8 cellular contexts compared by ENCODE assay signal in the genomic region with DNA sequence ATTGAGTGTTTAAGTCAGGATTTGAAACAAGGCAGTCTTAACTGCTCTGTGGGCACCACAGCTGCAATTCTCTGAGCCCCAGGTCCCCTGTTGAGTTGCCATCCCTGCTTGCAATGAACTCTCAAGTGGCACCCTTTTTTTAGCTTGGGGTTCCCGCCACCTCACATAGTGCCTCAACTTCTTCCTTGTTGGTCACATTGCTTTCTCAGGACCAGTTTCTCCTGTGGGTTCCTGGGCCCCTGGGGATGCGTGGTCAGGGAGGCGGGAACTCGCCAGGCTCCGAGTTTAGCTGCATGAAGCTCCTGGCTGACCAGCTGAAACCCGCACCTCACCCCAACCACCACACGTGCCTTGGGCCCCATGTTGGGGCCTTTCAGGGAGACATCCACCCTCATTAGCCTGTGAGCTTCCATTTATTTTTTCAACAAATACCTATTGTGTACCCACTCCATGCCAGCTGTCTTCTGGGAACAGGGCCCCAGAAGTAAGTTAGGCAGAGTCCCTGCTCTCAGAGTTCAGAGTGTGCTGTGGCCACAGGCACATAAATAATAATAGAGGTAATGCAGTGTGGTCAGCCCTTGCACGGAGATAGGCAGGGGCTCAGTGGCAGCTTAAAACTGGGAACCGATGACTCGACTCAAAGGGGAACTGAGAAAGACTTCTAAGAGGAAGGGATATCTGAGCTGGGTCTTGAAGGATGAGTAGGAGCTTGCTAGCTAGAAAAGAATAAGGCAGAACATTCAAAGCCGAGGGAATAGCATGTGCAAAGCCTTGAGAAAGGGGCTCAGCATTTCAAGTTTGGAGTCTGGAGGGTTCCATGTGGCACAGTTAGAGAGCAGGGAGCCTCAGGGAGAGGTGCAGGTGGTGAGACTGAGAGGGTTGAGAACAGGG.
A peak's percentile ranks its signal among the peaks of the same experiment; 100 is the strongest.
DNase-seq lines count a peak whose midpoint lies in the region; ATAC-seq and TF ChIP-seq lines count a peak whose summit lies in the region.

No MANE protein-coding gene starts in this region.

- CTCF ChIA-PET in activated naive CD4-positive, alpha-beta T cell treated with anti-CD3 and anti-CD28 coated beads, Interleukin-2, amount 10 ng/mL, durations not matched to agents 7 days and 5 days (lab: Charles Lee): interaction anchor here (0.7 to 3.3 kb wide), 27 partner anchors 10 to 243 kb away, joined by 3 to 33 read pairs (median 4); a partner anchor contains a TSS

- peaks cover 33% of the 10 kb centered on the region for H3K36me3 Mint-ChIP-seq in activated naive CD4-positive, alpha-beta T cell treated with anti-CD3 and anti-CD28 coated beads, Interleukin-2, amount 10 ng/mL, durations not matched to agents 7 days and 5 days

- no peak overlapping the region for H3K4me3 Mint-ChIP-seq in activated naive CD4-positive, alpha-beta T cell treated with anti-CD3 and anti-CD28 coated beads, Interleukin-2, amount 10 ng/mL, durations not matched to agents 7 days and 5 days

- no peaks in the 10 kb centered on the region for H3K27me3 Mint-ChIP-seq in activated naive CD4-positive, alpha-beta T cell treated with anti-CD3 and anti-CD28 coated beads, Interleukin-2, amount 10 ng/mL, durations not matched to agents 7 days and 5 days

- H3K9me3 Mint-ChIP-seq in activated naive CD4-positive, alpha-beta T cell treated with anti-CD3 and anti-CD28 coated beads, Interleukin-2, amount 10 ng/mL, durations not matched to agents 7 days and 5 days: no peaks in the 10 kb centered on the region

- H3K27ac Mint-ChIP-seq in activated naive CD4-positive, alpha-beta T cell treated with anti-CD3 and anti-CD28 coated beads, Interleukin-2, amount 10 ng/mL, durations not matched to agents 7 days and 5 days: peak overlapping the region; percentile 73

- no peak for TF ChIP-seq POLR2A in erythroblast (IDR thresholded peaks at IDR 0.05; ENCODE audit: low read length)

- no peak for DNase-seq in activated naive CD4-positive, alpha-beta T cell treated with anti-CD3 and anti-CD28 coated beads, Interleukin-2, amount 10 ng/mL, durations not matched to agents 7 days and 5 days
- DNase-seq in activated naive CD4-positive, alpha-beta T cell (lab: John Stamatoyannopoulos, UW): no peak
- DNase-seq in SKM-1 treated with dmso at 0.1 percent for 144 hours (lab: John Stamatoyannopoulos, UW; ENCODE audit: unreplicated experiment) (peak; percentile 79), erythroblast (lab: John Stamatoyannopoulos, UW) (no peak), T1000 (lab: John Stamatoyannopoulos, UW) (no peak), NCI-H128 (lab: John Stamatoyannopoulos, UW; ENCODE audit: unreplicated experiment) (no peak), COLO829 (ENCODE audit: low spot score) (no peak)

- peak; percentile 54 for ATAC-seq in HG03045 (IDR thresholded peaks at IDR 0.05; ENCODE audit: unreplicated experiment)

- peaks cover 34% of the 10 kb centered on the region for H3K4me1 Mint-ChIP-seq in activated naive CD4-positive, alpha-beta T cell treated with anti-CD3 and anti-CD28 coated beads, Interleukin-2, amount 10 ng/mL, durations not matched to agents 7 days and 5 days
